Comparison of ENCODE assay signal across 8 cellular contexts in the genomic region with DNA sequence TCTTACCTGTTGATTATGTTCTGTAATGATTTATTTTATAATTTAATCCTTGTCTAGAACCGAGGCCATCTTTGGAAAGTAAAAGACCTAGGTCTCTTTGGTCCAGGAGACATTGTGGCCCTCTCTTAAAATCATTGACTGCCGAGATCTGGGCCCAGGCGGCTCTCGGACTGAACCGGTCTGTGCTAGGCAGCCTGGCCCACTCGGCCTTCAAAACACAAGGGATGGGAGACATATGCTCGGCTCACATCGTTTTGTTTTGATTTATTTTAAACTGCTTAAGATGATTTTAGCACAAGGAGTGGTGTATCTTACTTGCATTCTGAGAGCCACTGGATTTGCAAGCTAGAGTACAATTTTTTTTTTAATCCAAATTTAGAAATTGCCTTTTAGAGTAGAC.
DNase-seq lines count a peak whose midpoint lies in the region; ATAC-seq, FAIRE-seq and TF ChIP-seq lines count a peak whose summit lies in the region.

No MANE protein-coding gene starts in this region.

- H3K4me3 ChIP-seq in A549 = no peak overlapping the region

- no peak for TF ChIP-seq RAD21 in A549 (conservative IDR thresholded peaks at IDR 0.05 in 1 of 2, IDR thresholded peaks at IDR 0.05 in 1 of 2)

- FAIRE-seq in A549 (lab: Jason Lieb, UNC) (no peak), GM12892 (lab: Jason Lieb, UNC) (no peak)

- H3K4me2 ChIP-seq in A549 = peak overlapping the region; percentile 92

- POLR2A ChIA-PET in A549 (lab: Yijun Ruan, JAX) = no interaction called here

- H3K36me3 ChIP-seq in KOPT-K1 (ENCODE audit: insufficient read depth, low read length) = no peaks in the 10 kb centered on the region

- CTCF ChIA-PET in A549 (lab: Yijun Ruan, JAX) = interaction anchor here (1.3 to 8.1 kb wide), 2 partner anchors 44 to 50 kb away, joined by 3 to 48 read pairs; no protein-coding TSS in a partner anchor

- no peak for TF ChIP-seq POLR2A in A549 (IDR thresholded peaks at IDR 0.05; ENCODE audit: low read length)
- TF ChIP-seq POLR2A in GM12892 (IDR thresholded peaks at IDR 0.05; ENCODE audit: low read depth, low read length) = no peak

- H3K9me3 ChIP-seq in A549 (no peaks in the 10 kb centered on the region), KOPT-K1 (ENCODE audit: insufficient read depth, low read length, poor library complexity, severe bottlenecking) (no peaks in the 10 kb centered on the region)

- H3K4me1 ChIP-seq in A549 = peaks cover 39% of the 10 kb centered on the region

- no peak for ATAC-seq in A549
- ATAC-seq in HG03469 (IDR thresholded peaks at IDR 0.05; ENCODE audit: unreplicated experiment) = no peak
- no peak for ATAC-seq in HG03460 (IDR thresholded peaks at IDR 0.05; ENCODE audit: unreplicated experiment)
- ATAC-seq in stimulated activated naive CD8-positive, alpha-beta T cell treated with anti-CD3 and anti-CD28 coated beads, Interleukin-15, Interleukin-2, amounts not matched to agents 100 U/mL and 50 U/mL, for 24 hours = no peak

- TF ChIP-seq CTCF in A549 (IDR thresholded peaks at IDR 0.05) = no peak

- no peak for DNase-seq in A549 (ENCODE audit: low read depth in 1 of 2, low spot score in 1 of 2)
- DNase-seq in myocyte (ENCODE audit: low read depth) = peak; percentile 72
- no peak for DNase-seq in stimulated activated naive CD8-positive, alpha-beta T cell treated with anti-CD3 and anti-CD28 coated beads, Interleukin-15, Interleukin-2, amounts not matched to agents 100 U/mL and 50 U/mL, for 24 hours
- DNase-seq in GM12892 (ENCODE audit: insufficient read length) = no peak

- H3K27ac ChIP-seq in A549 (peak overlapping the region; percentile 99), KOPT-K1 (ENCODE audit: low read depth, low read length, poor library complexity, severe bottlenecking) (peak overlapping the region; percentile 78), cingulate gyrus (ENCODE audit: low read depth, low read length) (peak overlapping the region; percentile 98)

- TF ChIP-seq EP300 in A549 (IDR thresholded peaks at IDR 0.05) = no peak

- 80% methylated on average over 8 of the region's 8 CpGs for WGBS in A549 (ENCODE audit: missing lambda C conversion rate)

TF ChIP-seq in A549, 52 proteins besides CTCF, POLR2A, EP300 and RAD21:
- TF ChIP-seq NR3C1 (IDR thresholded peaks at IDR 0.05) (no peak), HEYL (CRISPR knock-in tag; IDR thresholded peaks at IDR 0.05) (no peak), RARB (CRISPR knock-in tag; IDR thresholded peaks at IDR 0.05) (no peak), HOXA7 (CRISPR knock-in tag; IDR thresholded peaks at IDR 0.05) (no peak), FOSL2 (IDR thresholded peaks at IDR 0.05) (no peak), FOSL2 (CRISPR knock-in tag; IDR thresholded peaks at IDR 0.05) (no peak), CBX2 (IDR thresholded peaks at IDR 0.05; ENCODE audit: borderline replicate concordance, low read depth) (no peak)
